11 cellular contexts compared by ENCODE assay signal in the genomic region with DNA sequence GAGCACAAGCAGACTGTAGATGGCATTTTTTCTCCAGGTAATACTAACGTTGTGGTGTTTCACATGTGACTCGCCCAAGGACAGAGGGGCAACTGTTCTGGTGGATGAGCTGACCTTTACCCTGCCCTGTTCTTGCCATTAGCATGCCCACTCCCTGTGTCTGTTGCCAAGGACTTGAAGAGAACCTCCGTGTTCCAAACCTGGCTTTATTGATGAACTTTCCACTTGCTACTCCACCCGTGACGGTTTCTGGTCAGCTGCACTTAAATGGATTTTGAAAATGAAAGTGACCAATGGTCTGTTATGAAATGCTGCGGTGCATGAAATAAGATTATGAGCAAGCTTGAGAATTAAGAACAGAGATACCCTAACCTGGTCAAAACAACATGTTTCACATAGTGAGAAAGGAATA. TPM values are rescaled to one million over a fixed set of nuclear protein-coding genes. Genes with fewer than 3 reads are reported as not detected.
DNase-seq lines count a peak whose midpoint lies in the region; ATAC-seq, FAIRE-seq and TF ChIP-seq lines count a peak whose summit lies in the region.
"Had no signal": no experiment of that assay in that cellular context is flagged by ENCODE, and none has a peak within 500 bp of the region (broad histone marks: within the 10 kb centered on the region; RNA-seq: fewer than 3 reads in every experiment).

No MANE protein-coding gene starts in this region.

- H3K27me3 Mint-ChIP-seq in T-helper 2 cell treated with Interferon-gamma antibody and Interleukin-4, amounts not matched to agents 5 μg/mL and 100 μg/mL, for 36 hours (ENCODE audit: low read depth) = no peaks in the 10 kb centered on the region
- H3K27me3 Mint-ChIP-seq: CD8-positive, alpha-beta memory T cell had no signal

- ATAC-seq in GM21825 (IDR thresholded peaks at IDR 0.05; ENCODE audit: unreplicated experiment) (peak; percentile 45), HG03571 (IDR thresholded peaks at IDR 0.05; ENCODE audit: unreplicated experiment) (peak; percentile 56), mucosa of descending colon (peak; percentile 69), HG03469 (IDR thresholded peaks at IDR 0.05; ENCODE audit: unreplicated experiment) (no peak)

- no peak for TF ChIP-seq CTCF in mucosa of descending colon (IDR thresholded peaks at IDR 0.05)

- peak; percentile 66 for FAIRE-seq in GM18507 (lab: Jason Lieb, UNC)

- no peak overlapping the region for H3K4me3 ChIP-seq in mucosa of descending colon

- intact Hi-C loops in mucosa of descending colon (cut with DNase I, micrococcal nuclease) = no loop called here

- DNase-seq in GM18507 (ENCODE audit: extremely low spot score, insufficient read length, low read depth) (peak; percentile 11), mucosa of descending colon (peak in 1 of 3 donors; percentile 10), NCI-H774 (lab: John Stamatoyannopoulos, UW) (no peak)
- DNase-seq in activated CD8-positive, alpha-beta memory T cell treated with anti-CD3 and anti-CD28 coated beads, Interleukin-2, amount 50 U/mL, for 4 hours = no peak
- DNase-seq in T-helper 2 cell treated with Interferon-gamma antibody and Interleukin-4, amounts not matched to agents 5 μg/mL and 100 μg/mL, for 36 hours (ENCODE audit: low spot score) = no peak
- DNase-seq: CD8-positive, alpha-beta memory T cell; T-helper 9 cell had no signal

- no peak overlapping the region for H3K27ac Mint-ChIP-seq in T-helper 2 cell treated with Interferon-gamma antibody and Interleukin-4, amounts not matched to agents 5 μg/mL and 100 μg/mL, for 36 hours
- H3K27ac Mint-ChIP-seq: activated T-helper 2 cell treated with anti-CD3 and anti-CD28 coated beads, Interferon-gamma antibody, Interleukin-2, Interleukin-4, amounts not matched to agents 10 μg/mL and 5 μg/mL and 100 μg/mL, durations not matched to agents 14 hours and 24 hours and 36 hours had no signal

- H3K4me3 Mint-ChIP-seq in T-helper 2 cell treated with Interferon-gamma antibody and Interleukin-4, amounts not matched to agents 5 μg/mL and 100 μg/mL, for 36 hours = no peak overlapping the region

- no peaks in the 10 kb centered on the region for H3K9me3 Mint-ChIP-seq in T-helper 2 cell treated with Interferon-gamma antibody and Interleukin-4, amounts not matched to agents 5 μg/mL and 100 μg/mL, for 36 hours
- H3K9me3 Mint-ChIP-seq: activated T-helper 2 cell treated with anti-CD3 and anti-CD28 coated beads, Interferon-gamma antibody, Interleukin-2, Interleukin-4, amounts not matched to agents 10 μg/mL and 5 μg/mL and 100 μg/mL, durations not matched to agents 14 hours and 24 hours and 36 hours; CD8-positive, alpha-beta memory T cell had no signal

- peaks cover 9% of the 10 kb centered on the region for H3K36me3 Mint-ChIP-seq in T-helper 2 cell treated with Interferon-gamma antibody and Interleukin-4, amounts not matched to agents 5 μg/mL and 100 μg/mL, for 36 hours (ENCODE audit: low read depth)

- no peaks in the 10 kb centered on the region for H3K4me1 ChIP-seq in mucosa of descending colon (ENCODE audit: low read depth)

- no peaks in the 10 kb centered on the region for H3K9me3 ChIP-seq in mucosa of descending colon

- peaks cover 8% of the 10 kb centered on the region for H3K4me1 Mint-ChIP-seq in T-helper 2 cell treated with Interferon-gamma antibody and Interleukin-4, amounts not matched to agents 5 μg/mL and 100 μg/mL, for 36 hours (ENCODE audit: low read depth)

- no peaks in the 10 kb centered on the region for H3K36me3 ChIP-seq in mucosa of descending colon (ENCODE audit: low read depth)

RNA-seq across cellular contexts. Expression of gene LRRC4, which starts 30.4 kb away (rescaled TPM):
- 1 to 10 TPM in 2 of 3 donors, under 1 TPM in 1; 0.26 to 7.6 (median 1.1) TPM for total RNA-seq in mucosa of descending colon
